In genomic region chr1:224377676-224378006, GRCh38 we compare ENCODE assay signal across 10 cellular contexts. TPM values are rescaled to one million over a fixed set of nuclear protein-coding genes. Genes with fewer than 3 reads are reported as not detected.
A peak's percentile ranks its signal among the peaks of the same experiment; 100 is the strongest.
DNase-seq lines count a peak whose midpoint lies in the region; ATAC-seq and TF ChIP-seq lines count a peak whose summit lies in the region.
"Had no signal": no experiment of that assay in that cellular context is flagged by ENCODE, and none has a peak within 500 bp of the region (broad histone marks: within the 10 kb centered on the region; RNA-seq: fewer than 3 reads in every experiment).

No MANE protein-coding gene starts in this region.

- H3K4me1 ChIP-seq in vagina (no peaks in the 10 kb centered on the region), gastroesophageal sphincter (peaks cover 0 to 41% (median 0%) of the 10 kb centered on the region in 3 donors)
- H3K4me1 ChIP-seq: pancreas had no signal

- H3K36me3 Mint-ChIP-seq in activated T-cell treated with anti-CD3 and anti-CD28 coated beads, Interleukin-2, amount 50 U/mL, for 24 hours (ENCODE audit: low read depth) = peaks cover 79% of the 10 kb centered on the region
- H3K36me3 Mint-ChIP-seq in T-helper 17 cell (ENCODE audit: low read depth) = no peaks in the 10 kb centered on the region

- ATAC-seq in HG02981 (IDR thresholded peaks at IDR 0.05; ENCODE audit: unreplicated experiment) = peak; percentile 55
- no peak for ATAC-seq in T-helper 17 cell
- ATAC-seq in left ventricle myocardium superior = peak; percentile 81
- no peak for ATAC-seq in gastroesophageal sphincter

- intact Hi-C loops in left ventricle myocardium superior (cut with micrococcal nuclease) = no loop called here
- intact Hi-C loops in vagina (cut with DNase I) = no loop called here

- DNase-seq in activated T-cell treated with anti-CD3 and anti-CD28 coated beads, Interleukin-2, amount 50 U/mL, for 24 hours = no peak
- no peak for DNase-seq in activated T-cell treated with anti-CD3 and anti-CD28 coated beads, Interleukin-2, amount 50 U/mL, for 1 hour
- DNase-seq in T-helper 17 cell (no peak), left ventricle myocardium superior (no peak), vagina (ENCODE audit: extremely low spot score in 2 of 2) (no peak), islet precursor cell (no peak)
- DNase-seq: pancreas had no signal

- no CpG with 5 or more reads among the region's 2 CpGs for WGBS in gastroesophageal sphincter (ENCODE audit: low coverage in 1 of 2), 2 donors

- no peaks in the 10 kb centered on the region for H3K9me3 Mint-ChIP-seq in activated T-cell treated with anti-CD3 and anti-CD28 coated beads, Interleukin-2, amount 50 U/mL, for 24 hours

- TF ChIP-seq POLR2A in vagina (IDR thresholded peaks at IDR 0.05) (no peak), gastroesophageal sphincter (IDR thresholded peaks at IDR 0.05) (no peak)

- H3K27me3 ChIP-seq in vagina = no peaks in the 10 kb centered on the region
- H3K27me3 ChIP-seq in gastroesophageal sphincter = no peaks in the 10 kb centered on the region
- H3K27me3 ChIP-seq: pancreas had no signal

- TF ChIP-seq CTCF in vagina (IDR thresholded peaks at IDR 0.05) (no peak), gastroesophageal sphincter (IDR thresholded peaks at IDR 0.05) (no peak)

- peak overlapping the region; percentile 87 for H3K27ac Mint-ChIP-seq in activated T-cell treated with anti-CD3 and anti-CD28 coated beads, Interleukin-2, amount 50 U/mL, for 24 hours
- peak overlapping the region; percentile 77 for H3K27ac Mint-ChIP-seq in T-helper 17 cell
- H3K27ac Mint-ChIP-seq: B cell had no signal

- H3K27me3 Mint-ChIP-seq in activated T-cell treated with anti-CD3 and anti-CD28 coated beads, Interleukin-2, amount 50 U/mL, for 24 hours = no peaks in the 10 kb centered on the region
- no peaks in the 10 kb centered on the region for H3K27me3 Mint-ChIP-seq in T-helper 17 cell
- H3K27me3 Mint-ChIP-seq: B cell had no signal

- no peak overlapping the region for H3K4me3 Mint-ChIP-seq in activated T-cell treated with anti-CD3 and anti-CD28 coated beads, Interleukin-2, amount 50 U/mL, for 24 hours
- peak overlapping the region; percentile 57 for H3K4me3 Mint-ChIP-seq in T-helper 17 cell
- H3K4me3 Mint-ChIP-seq: B cell had no signal

- no peak for TF ChIP-seq EP300 in gastroesophageal sphincter (IDR thresholded peaks at IDR 0.05)

- H3K9me3 ChIP-seq in T-helper 17 cell (ENCODE audit: control insufficient read depth, low read length, poor library complexity, severe bottlenecking) (no peaks in the 10 kb centered on the region), vagina (no peaks in the 10 kb centered on the region), gastroesophageal sphincter (no peaks in the 10 kb centered on the region)
- H3K9me3 ChIP-seq: pancreas had no signal

- H3K27ac ChIP-seq in vagina = no peak overlapping the region
- H3K27ac ChIP-seq in gastroesophageal sphincter = peak overlapping the region in 1 of 4 donors; percentile 61
- H3K27ac ChIP-seq: pancreas had no signal

- H3K4me3 ChIP-seq in vagina (no peak overlapping the region), gastroesophageal sphincter (no peak overlapping the region)
- H3K4me3 ChIP-seq: pancreas had no signal

- peaks cover 0 to 41% of the 10 kb centered on the region in 2 donors for H3K36me3 ChIP-seq in vagina
- peaks cover 0 to 78% of the 10 kb centered on the region in 2 donors for H3K36me3 ChIP-seq in gastroesophageal sphincter

- peaks cover 95% of the 10 kb centered on the region for H3K4me1 Mint-ChIP-seq in activated T-cell treated with anti-CD3 and anti-CD28 coated beads, Interleukin-2, amount 50 U/mL, for 24 hours (ENCODE audit: low read depth)
- peaks cover 57% of the 10 kb centered on the region for H3K4me1 Mint-ChIP-seq in T-helper 17 cell

RNA-seq across cellular contexts. Expression of gene CNIH4, which starts 21.0 kb away (rescaled TPM):
- total RNA-seq in T-helper 17 cell (10 to 100 TPM; 19.1 to 24.1 TPM), left ventricle myocardium superior (26.3 TPM), vagina (36.1 TPM), gastroesophageal sphincter (10 to 100 TPM; 35.3 to 63.4 (median 41.5) TPM)

RNA-seq across cellular contexts. Expression of gene NVL, which starts 47.7 kb away (rescaled TPM):
- total RNA-seq in T-helper 17 cell = 10 to 100 TPM; 24.8 to 28.3 TPM
- 9.5 TPM for total RNA-seq in left ventricle myocardium superior
- 34.6 TPM for total RNA-seq in vagina
- total RNA-seq in gastroesophageal sphincter = 10 to 100 TPM; 11.7 to 40.5 (median 15.4) TPM

RNA-seq across cellular contexts. Expression of gene WDR26, which starts 57.0 kb away (rescaled TPM):
- total RNA-seq in T-helper 17 cell = 100 to 1,000 TPM; 157 to 176 TPM
- total RNA-seq in left ventricle myocardium superior = 62.9 TPM
- total RNA-seq in vagina = 77.3 TPM
- 10 to 100 TPM; 63.9 to 94.5 (median 77.7) TPM for total RNA-seq in gastroesophageal sphincter

Comparison
In these comparisons a context has a peak if more than half of its experiments do, and no peak if none do; other contexts are left out.
1. ATAC-seq: peak in HG02981 (single experiment) and left ventricle myocardium superior (single experiment); none in T-helper 17 cell (single experiment) and gastroesophageal sphincter (single experiment).